1 cellular context compared by ENCODE assay signal in genomic region chr19:50720181-50720920, GRCh38.
TF ChIP-seq lines count a peak whose summit lies in the region.

No MANE protein-coding gene starts in this region.

TF ChIP-seq in HEK293, 187 proteins besides CTCF, POLR2A, EP300 and RAD21 (continued from another document):
- peak; percentile 55; the same call in 1 of the 2 replicates for TF ChIP-seq ZBTB10 (tag by site-specific recombination; IDR thresholded peaks at IDR 0.05)
- no peak for TF ChIP-seq WT1 (tag by site-specific recombination; IDR thresholded peaks at IDR 0.05)
- TF ChIP-seq KLF16 (tag by site-specific recombination; IDR thresholded peaks at IDR 0.05): no peak
- TF ChIP-seq ZSCAN16 (tag by site-specific recombination; IDR thresholded peaks at IDR 0.05): no peak
- no peak for TF ChIP-seq ZNF529 (tag by site-specific recombination; IDR thresholded peaks at IDR 0.05; ENCODE audit: insufficient replicate concordance)
